In genomic region chr1:220516014-220516721, GRCh38 we compare ENCODE assay signal across 1 cellular context.
TF ChIP-seq lines count a peak whose summit lies in the region.

No MANE protein-coding gene starts in this region.

TF ChIP-seq in GM23338, 12 proteins besides CTCF, POLR2A, EP300 and RAD21:
- TF ChIP-seq ZNF462 (CRISPR knock-in tag; IDR thresholded peaks at IDR 0.05), result no peak
- TF ChIP-seq EZH2phosphoT487 (IDR thresholded peaks at IDR 0.05; ENCODE audit: unreplicated experiment), result no peak
- TF ChIP-seq ZNF331 (CRISPR knock-in tag; IDR thresholded peaks at IDR 0.05; ENCODE audit: low read depth), result no peak
- TF ChIP-seq ETS1 (IDR thresholded peaks at IDR 0.05), result no peak
